In genomic region chr15:52789601-52790165, GRCh38 we compare ENCODE assay signal across 8 cellular contexts. TPM values are rescaled to one million over a fixed set of nuclear protein-coding genes. Genes with fewer than 3 reads are reported as not detected.
DNase-seq lines count a peak whose midpoint lies in the region; ATAC-seq and TF ChIP-seq lines count a peak whose summit lies in the region.

No MANE protein-coding gene starts in this region.

- peak overlapping the region; percentile 50 for H3K4me3 ChIP-seq in kidney epithelial cell (ENCODE audit: low read depth, low read length)
- H3K4me3 ChIP-seq in tibial nerve: peak overlapping the region; percentile 29 to 55 (median 44)

- peak overlapping the region; percentile 27 to 91 (median 82) for H3K4me3 Mint-ChIP-seq in IgD-negative memory B cell
- H3K4me3 Mint-ChIP-seq in activated naive CD8-positive, alpha-beta T cell treated with anti-CD3 and anti-CD28 coated beads, Interleukin-2, amount 10 ng/mL, durations not matched to agents 7 days and 5 days: peak overlapping the region; percentile 64

- DNase-seq in NCI-H2081 (lab: John Stamatoyannopoulos, UW): peak; percentile 12 to 38
- no peak for DNase-seq in NCI-H2081 treated with DMSO at 0.1 percent for 48 hours (lab: John Stamatoyannopoulos, UW)
- DNase-seq in activated naive CD8-positive, alpha-beta T cell treated with anti-CD3 and anti-CD28 coated beads, Interleukin-2, amount 10 ng/mL, durations not matched to agents 7 days and 5 days: peak; percentile 41
- no peak for DNase-seq in kidney epithelial cell (ENCODE audit: low read depth)
- DNase-seq in tibial nerve (ENCODE audit: low spot score in 2 of 2): no peak
- DNase-seq in islet precursor cell: no peak

- TF ChIP-seq EP300 in tibial nerve (IDR thresholded peaks at IDR 0.05): no peak

- POLR2A ChIA-PET in activated naive CD8-positive, alpha-beta T cell treated with anti-CD3 and anti-CD28 coated beads, Interleukin-2, amount 10 ng/mL, durations not matched to agents 7 days and 5 days (lab: Charles Lee): no interaction called here

- H3K27me3 ChIP-seq in kidney epithelial cell (ENCODE audit: control insufficient read depth, insufficient read depth, low read length) (peaks cover 93% of the 10 kb centered on the region), tibial nerve (peaks cover 0 to 99% of the 10 kb centered on the region in 2 donors)

- peaks cover 0 to 66% (median 39%) of the 10 kb centered on the region in 4 donors for H3K4me1 ChIP-seq in tibial nerve

- no peaks in the 10 kb centered on the region for H3K9me3 ChIP-seq in tibial nerve

- no peaks in the 10 kb centered on the region for H3K36me3 ChIP-seq in kidney epithelial cell (ENCODE audit: control insufficient read depth, insufficient read depth, low read length)
- H3K36me3 ChIP-seq in tibial nerve: no peaks in the 10 kb centered on the region

- no peak for TF ChIP-seq POLR2A in tibial nerve (IDR thresholded peaks at IDR 0.05)

- peaks cover 0 to 2% (median 0%) of the 10 kb centered on the region in 3 donors for H3K9me3 Mint-ChIP-seq in IgD-negative memory B cell
- H3K9me3 Mint-ChIP-seq in activated naive CD8-positive, alpha-beta T cell treated with anti-CD3 and anti-CD28 coated beads, Interleukin-2, amount 10 ng/mL, durations not matched to agents 7 days and 5 days: no peaks in the 10 kb centered on the region

- H3K4me1 Mint-ChIP-seq in IgD-negative memory B cell: peaks cover 0 to 6% (median 4%) of the 10 kb centered on the region in 3 donors
- H3K4me1 Mint-ChIP-seq in activated naive CD8-positive, alpha-beta T cell treated with anti-CD3 and anti-CD28 coated beads, Interleukin-2, amount 10 ng/mL, durations not matched to agents 7 days and 5 days: peaks cover 6% of the 10 kb centered on the region

- H3K27me3 Mint-ChIP-seq in IgD-negative memory B cell: peaks cover 66% of the 10 kb centered on the region
- H3K27me3 Mint-ChIP-seq in activated naive CD8-positive, alpha-beta T cell treated with anti-CD3 and anti-CD28 coated beads, Interleukin-2, amount 10 ng/mL, durations not matched to agents 7 days and 5 days: peaks cover 90% of the 10 kb centered on the region

- ATAC-seq in activated naive CD8-positive, alpha-beta T cell treated with anti-CD3 and anti-CD28 coated beads, Interleukin-2, amount 10 ng/mL, durations not matched to agents 7 days and 5 days (ENCODE audit: low read depth): peak; percentile 15
- ATAC-seq in esophagus mucosa: no peak

- 1 to 3% methylated on average over 14 to 33 of the region's 50 CpGs for WGBS in tibial nerve, 2 donors

- no peaks in the 10 kb centered on the region for H3K36me3 Mint-ChIP-seq in IgD-negative memory B cell
- H3K36me3 Mint-ChIP-seq in activated naive CD8-positive, alpha-beta T cell treated with anti-CD3 and anti-CD28 coated beads, Interleukin-2, amount 10 ng/mL, durations not matched to agents 7 days and 5 days: no peaks in the 10 kb centered on the region

- no peak for TF ChIP-seq CTCF in kidney epithelial cell (IDR thresholded peaks at IDR 0.05; ENCODE audit: insufficient read depth, low read length, poor library complexity, severe bottlenecking)
- no peak for TF ChIP-seq CTCF in tibial nerve (IDR thresholded peaks at IDR 0.05)

- no peak overlapping the region for H3K27ac ChIP-seq in tibial nerve

- peak overlapping the region; percentile 30 to 87 (median 46) for H3K27ac Mint-ChIP-seq in IgD-negative memory B cell
- no peak overlapping the region for H3K27ac Mint-ChIP-seq in activated naive CD8-positive, alpha-beta T cell treated with anti-CD3 and anti-CD28 coated beads, Interleukin-2, amount 10 ng/mL, durations not matched to agents 7 days and 5 days

RNA-seq across cellular contexts. Expression of gene ONECUT1, which starts 0.5 kb away (rescaled TPM):
- polyA plus RNA-seq in IgD-negative memory B cell: not detected
- not detected for total RNA-seq in activated naive CD8-positive, alpha-beta T cell treated with anti-CD3 and anti-CD28 coated beads, Interleukin-2, amount 10 ng/mL, durations not matched to agents 7 days and 5 days
- total RNA-seq in kidney epithelial cell (not detected in 2 replicates), tibial nerve (1 to 10 TPM in 1 of 4 donors, under 1 TPM in 1, not detected in 2; 0.22 to 2.4 TPM), esophagus mucosa (not detected)

Comparison
In these comparisons a context has a peak if more than half of its experiments do, and no peak if none do; other contexts are left out.
1. DNase-seq: peak in NCI-H2081 (2 of 2) and activated naive CD8-positive, alpha-beta T cell treated with anti-CD3 and anti-CD28 coated beads, Interleukin-2, amount 10 ng/mL, durations not matched to agents 7 days and 5 days (single experiment); none in NCI-H2081 treated with DMSO at 0.1 percent for 48 hours (single experiment), kidney epithelial cell (single experiment), tibial nerve (0 of 2) and islet precursor cell (single experiment).